17 cellular contexts compared by ENCODE assay signal in genomic region chr12:106757623-106758348, GRCh38. TPM values are rescaled to one million over a fixed set of nuclear protein-coding genes. Genes with fewer than 3 reads are reported as not detected.
A peak's percentile ranks its signal among the peaks of the same experiment; 100 is the strongest.
DNase-seq lines count a peak whose midpoint lies in the region; ATAC-seq lines count a peak whose summit lies in the region.
"Had no signal": no experiment of that assay in that cellular context is flagged by ENCODE, and none has a peak within 500 bp of the region (broad histone marks: within the 10 kb centered on the region; RNA-seq: fewer than 3 reads in every experiment).

No MANE protein-coding gene starts in this region.

- no peak for ATAC-seq in T-helper 17 cell
- ATAC-seq in Right ventricle myocardium superior (ENCODE audit: poor library complexity): peak; percentile 58
- no peak for ATAC-seq in left lobe of liver
- ATAC-seq: natural killer cell; stimulated activated naive CD8-positive, alpha-beta T cell treated with anti-CD3 and anti-CD28 coated beads, Interleukin-15, Interleukin-2, amounts not matched to agents 100 U/mL and 50 U/mL, for 24 hours had no signal

- no peaks in the 10 kb centered on the region for H3K9me3 ChIP-seq in T-helper 17 cell (ENCODE audit: control insufficient read depth, low read length, poor library complexity, severe bottlenecking)
- peaks cover 0 to under 1% (median 0%) of the 10 kb centered on the region in 5 donors for H3K9me3 ChIP-seq in subcutaneous abdominal adipose tissue (ENCODE audit: control insufficient read depth in 5 of 5, low read length in 5 of 5)

- H3K27ac ChIP-seq in subcutaneous abdominal adipose tissue (ENCODE audit: low read depth, low read length): peak overlapping the region; percentile 93

- H3K27me3 Mint-ChIP-seq in T-helper 17 cell: no peaks in the 10 kb centered on the region
- H3K27me3 Mint-ChIP-seq: activated CD4-positive, alpha-beta T cell treated with anti-CD3 and anti-CD28 coated beads, Interleukin-2, amount 10 ng/mL, durations not matched to agents 7 days and 5 days; CD8-positive, alpha-beta memory T cell had no signal

- peak overlapping the region in 3 of 5 donors; percentile 33 to 58 (median 45) for H3K9ac ChIP-seq in subcutaneous abdominal adipose tissue (ENCODE audit: low read length in 5 of 5)

- H3K36me3 Mint-ChIP-seq in T-helper 17 cell (ENCODE audit: low read depth): no peaks in the 10 kb centered on the region
- H3K36me3 Mint-ChIP-seq: natural killer cell had no signal

- H3K27ac Mint-ChIP-seq in T-helper 17 cell: peak overlapping the region; percentile 99
- H3K27ac Mint-ChIP-seq: activated CD4-positive, alpha-beta T cell treated with anti-CD3 and anti-CD28 coated beads, Interleukin-2, amount 10 ng/mL, durations not matched to agents 7 days and 5 days; natural killer cell had no signal

- H3K4me1 Mint-ChIP-seq in T-helper 17 cell: peaks cover 45% of the 10 kb centered on the region

- H3K4me3 ChIP-seq in subcutaneous abdominal adipose tissue (ENCODE audit: low read depth in 1 of 5, low read length in 5 of 5): no peak overlapping the region

- H3K4me3 Mint-ChIP-seq in T-helper 17 cell: no peak overlapping the region
- H3K4me3 Mint-ChIP-seq: activated CD4-positive, alpha-beta T cell treated with anti-CD3 and anti-CD28 coated beads, Interleukin-2, amount 10 ng/mL, durations not matched to agents 7 days and 5 days; CD8-positive, alpha-beta memory T cell; natural killer cell had no signal

- H3K27me3 ChIP-seq in subcutaneous abdominal adipose tissue (ENCODE audit: control insufficient read depth in 5 of 5, insufficient read depth in 4 of 5, low read length in 5 of 5): no peaks in the 10 kb centered on the region

- DNase-seq in T-helper 17 cell (no peak), Right ventricle myocardium superior (no peak), myocyte (ENCODE audit: low read depth) (peak; percentile 53), DMS53 treated with DMSO at 0.1 percent for 48 hours (lab: John Stamatoyannopoulos, UW; ENCODE audit: unreplicated experiment) (no peak), left lobe of liver (ENCODE audit: low spot score) (no peak), DMS79 (lab: John Stamatoyannopoulos, UW) (no peak), NCI-H774 (lab: John Stamatoyannopoulos, UW) (no peak)
- DNase-seq: activated CD4-positive, alpha-beta T cell treated with anti-CD3 and anti-CD28 coated beads, Interleukin-2, amount 10 ng/mL, durations not matched to agents 7 days and 5 days; activated CD8-positive, alpha-beta memory T cell treated with anti-CD3 and anti-CD28 coated beads, Interleukin-2, amount 50 U/mL, for 48 hours; activated gamma-delta T cell; amygdala; CD8-positive, alpha-beta memory T cell; natural killer cell; NCI-H1105; NCI-H69; stimulated activated naive CD8-positive, alpha-beta T cell treated with anti-CD3 and anti-CD28 coated beads, Interleukin-15, Interleukin-2, amounts not matched to agents 100 U/mL and 50 U/mL, for 24 hours had no signal

- H3K36me3 ChIP-seq in subcutaneous abdominal adipose tissue (ENCODE audit: control insufficient read depth in 5 of 5, insufficient read depth in 5 of 5, low read length in 5 of 5): no peaks in the 10 kb centered on the region

- peaks cover 8 to 54% (median 34%) of the 10 kb centered on the region in 5 donors for H3K4me1 ChIP-seq in subcutaneous abdominal adipose tissue (ENCODE audit: control insufficient read depth in 5 of 5, insufficient read depth in 5 of 5, low read length in 5 of 5)

- intact Hi-C loops in Right ventricle myocardium superior (cut with DNase I): no loop called here

RNA-seq across cellular contexts. Expression of gene RIC8B, which starts 16.7 kb away (rescaled TPM):
- 10 to 100 TPM; 12.8 to 19.9 TPM for total RNA-seq in T-helper 17 cell
- 25.4 TPM for total RNA-seq in Right ventricle myocardium superior
- 7.6 and 8.7 TPM in 2 replicates for total RNA-seq in myocyte
- polyA plus RNA-seq in myocyte (2012): 5.8 TPM
- 9.6 TPM for total RNA-seq in left lobe of liver
